28 cellular contexts compared by ENCODE assay signal in genomic region chr13:51270606-51271005, GRCh38. TPM values are rescaled to one million over a fixed set of nuclear protein-coding genes. Genes with fewer than 3 reads are reported as not detected.
"Had no signal": no experiment of that assay in that cellular context is flagged by ENCODE, and none has a peak within 500 bp of the region (broad histone marks: within the 10 kb centered on the region; RNA-seq: fewer than 3 reads in every experiment).

No MANE protein-coding gene starts in this region.

- H3K27me3 ChIP-seq: gastroesophageal sphincter, heart right ventricle, neural progenitor cell, sigmoid colon, thyroid gland, upper lobe of right lung had no signal

- H3K4me2 ChIP-seq: neural progenitor cell, smooth muscle cell had no signal

- H3K36me3 ChIP-seq: heart right ventricle, lower lobe of right lung, sigmoid colon, thyroid gland, upper lobe of right lung had no signal

- H3K4me1 Mint-ChIP-seq: activated naive CD8-positive, alpha-beta T cell treated with anti-CD3 and anti-CD28 coated beads, Interleukin-2, amount 50 U/mL, for 24 hours; naive thymus-derived CD8-positive, alpha-beta T cell; stimulated activated memory B cell treated with anti-CD40 and anti-IgM and Interleukin-4, amounts not matched to agents 10 μg/mL and 1 μg/mL and 100 μg/mL, for 72 hours; T-cell had no signal

- H3K36me3 Mint-ChIP-seq: naive thymus-derived CD8-positive, alpha-beta T cell; neural progenitor cell; stimulated activated memory B cell treated with anti-CD40 and anti-IgM and Interleukin-4, amounts not matched to agents 10 μg/mL and 1 μg/mL and 100 μg/mL, for 72 hours; T-cell had no signal

- DNase-seq: activated CD4-positive, alpha-beta T cell treated with anti-CD3 and anti-CD28 coated beads, Interleukin-2, amount 50 U/mL, for 1 hour; activated CD8-positive, alpha-beta T cell treated with anti-CD3 and anti-CD28 coated beads, Interleukin-2, amount 10 ng/mL, durations not matched to agents 7 days and 5 days; activated gamma-delta T cell; activated naive CD4-positive, alpha-beta T cell treated with anti-CD3 and anti-CD28 coated beads, Interleukin-2, amount 50 U/mL, for 16 hours; activated naive CD8-positive, alpha-beta T cell treated with anti-CD3 and anti-CD28 coated beads, Interleukin-2, amount 50 U/mL, for 24 hours; body of pancreas; effector memory CD8-positive, alpha-beta T cell; heart right ventricle; kidney; lower lobe of right lung; naive thymus-derived CD8-positive, alpha-beta T cell; retina; stimulated activated CD4-positive, alpha-beta T cell treated with anti-CD3 and anti-CD28 coated beads, Interleukin-15, amount 100 ng/mL, for 24 hours; T-cell; thyroid gland; upper lobe of right lung had no signal

- H3K9me3 ChIP-seq: body of pancreas, gastroesophageal sphincter, heart right ventricle, lower lobe of right lung, sigmoid colon, thyroid gland, upper lobe of right lung had no signal

- H3K4me1 ChIP-seq: body of pancreas, lower lobe of right lung, upper lobe of right lung had no signal

- H3K4me3 Mint-ChIP-seq: activated CD8-positive, alpha-beta T cell treated with anti-CD3 and anti-CD28 coated beads, Interleukin-2, amount 10 ng/mL, durations not matched to agents 7 days and 5 days; activated naive CD8-positive, alpha-beta T cell treated with anti-CD3 and anti-CD28 coated beads, Interleukin-2, amount 50 U/mL, for 24 hours; activated T-helper 1 cell treated with anti-CD3 and anti-CD28 coated beads, Interleukin-12 subunit alpha, Interleukin-12 subunit beta, Interleukin-2, Interleukin-4 antibody, amounts not matched to agents 30 ng/mL and 10 ng/mL and 1 ng/mL, durations not matched to agents 14 hours and 24 hours and 36 hours; effector memory CD8-positive, alpha-beta T cell; naive thymus-derived CD8-positive, alpha-beta T cell; neural progenitor cell; stimulated activated memory B cell treated with anti-CD40 and anti-IgM and Interleukin-4, amounts not matched to agents 10 μg/mL and 1 μg/mL and 100 μg/mL, for 72 hours; T-cell; T-helper 2 cell treated with Interferon-gamma antibody and Interleukin-4, amounts not matched to agents 5 μg/mL and 100 μg/mL, for 36 hours had no signal

- ATAC-seq: activated CD4-positive, CD25-positive, alpha-beta regulatory T cell treated with anti-CD3 and anti-CD28 coated beads, Interleukin-2, amount 50 U/mL, for 24 hours; activated CD8-positive, alpha-beta T cell treated with anti-CD3 and anti-CD28 coated beads, Interleukin-2, amount 10 ng/mL, durations not matched to agents 7 days and 5 days; activated naive CD8-positive, alpha-beta T cell treated with anti-CD3 and anti-CD28 coated beads, Interleukin-2, amount 50 U/mL, for 24 hours; body of pancreas; effector memory CD8-positive, alpha-beta T cell; esophagus mucosa; gastroesophageal sphincter; left lobe of liver; lower lobe of right lung; naive thymus-derived CD8-positive, alpha-beta T cell; stimulated activated memory B cell treated with anti-CD40 and anti-IgM and Interleukin-4, amounts not matched to agents 10 μg/mL and 1 μg/mL and 100 μg/mL, for 72 hours; T-cell; upper lobe of right lung had no signal

- H3K27ac Mint-ChIP-seq: activated CD8-positive, alpha-beta T cell treated with anti-CD3 and anti-CD28 coated beads, Interleukin-2, amount 10 ng/mL, durations not matched to agents 7 days and 5 days; activated naive CD8-positive, alpha-beta T cell treated with anti-CD3 and anti-CD28 coated beads, Interleukin-2, amount 50 U/mL, for 24 hours; activated T-helper 1 cell treated with anti-CD3 and anti-CD28 coated beads, Interleukin-12 subunit alpha, Interleukin-12 subunit beta, Interleukin-2, Interleukin-4 antibody, amounts not matched to agents 30 ng/mL and 10 ng/mL and 1 ng/mL, durations not matched to agents 14 hours and 24 hours and 36 hours; effector memory CD8-positive, alpha-beta T cell; naive thymus-derived CD8-positive, alpha-beta T cell; neural progenitor cell; progenitor cell of endocrine pancreas; stimulated activated memory B cell treated with anti-CD40 and anti-IgM and Interleukin-4, amounts not matched to agents 10 μg/mL and 1 μg/mL and 100 μg/mL, for 72 hours; T-cell; T-helper 2 cell treated with Interferon-gamma antibody and Interleukin-4, amounts not matched to agents 5 μg/mL and 100 μg/mL, for 36 hours had no signal

- H3K9me3 Mint-ChIP-seq: activated naive CD8-positive, alpha-beta T cell treated with anti-CD3 and anti-CD28 coated beads, Interleukin-2, amount 50 U/mL, for 24 hours; activated T-helper 1 cell treated with anti-CD3 and anti-CD28 coated beads, Interleukin-12 subunit alpha, Interleukin-12 subunit beta, Interleukin-2, Interleukin-4 antibody, amounts not matched to agents 30 ng/mL and 10 ng/mL and 1 ng/mL, durations not matched to agents 14 hours and 24 hours and 36 hours; effector memory CD8-positive, alpha-beta T cell; naive thymus-derived CD8-positive, alpha-beta T cell; neural progenitor cell; stimulated activated memory B cell treated with anti-CD40 and anti-IgM and Interleukin-4, amounts not matched to agents 10 μg/mL and 1 μg/mL and 100 μg/mL, for 72 hours; T-cell; T-helper 2 cell treated with Interferon-gamma antibody and Interleukin-4, amounts not matched to agents 5 μg/mL and 100 μg/mL, for 36 hours had no signal

- H2AFZ ChIP-seq: neural progenitor cell had no signal

- H3K27me3 Mint-ChIP-seq: activated naive CD8-positive, alpha-beta T cell treated with anti-CD3 and anti-CD28 coated beads, Interleukin-2, amount 50 U/mL, for 24 hours; progenitor cell of endocrine pancreas had no signal

- H3K4me3 ChIP-seq: body of pancreas, gastroesophageal sphincter, heart right ventricle, lower lobe of right lung, neural progenitor cell, sigmoid colon, smooth muscle cell, thyroid gland, upper lobe of right lung had no signal

- H3K27ac ChIP-seq: body of pancreas, gastroesophageal sphincter, lower lobe of right lung, neural progenitor cell, thyroid gland, upper lobe of right lung, VCaP had no signal

RNA-seq across cellular contexts. Expression of gene FAM124A, which starts 48.4 kb away (rescaled TPM):
- total RNA-seq: activated CD8-positive, alpha-beta T cell treated with anti-CD3 and anti-CD28 coated beads, Interleukin-2, amount 10 ng/mL, durations not matched to agents 7 days and 5 days; naive thymus-derived CD8-positive, alpha-beta T cell; smooth muscle cell had no signal
